ENCODE assay signal across 8 cellular contexts in genomic region chr17:79808763-79809529, GRCh38. TPM values are rescaled to one million over a fixed set of nuclear protein-coding genes. Genes with fewer than 3 reads are reported as not detected.
DNase-seq lines count a peak whose midpoint lies in the region; ATAC-seq, FAIRE-seq and TF ChIP-seq lines count a peak whose summit lies in the region.

No MANE protein-coding gene starts in this region.

- peak; percentile 97 for TF ChIP-seq RAD21 in neural cell (conservative IDR thresholded peaks at IDR 0.05)

- H2AFZ ChIP-seq in neural cell (ENCODE audit: low read depth, low read length) = no peak overlapping the region

- H3K4me2 ChIP-seq in neural cell (ENCODE audit: low read length) = peak overlapping the region; percentile 50

- TF ChIP-seq EP300 in neural cell (conservative IDR thresholded peaks at IDR 0.05; ENCODE audit: poor library complexity, severe bottlenecking) = no peak

- no peaks in the 10 kb centered on the region for H3K79me2 ChIP-seq in neural cell (replicated peaks; ENCODE audit: insufficient read depth, low read length)

- intact Hi-C loops in colonic mucosa (cut with DNase I) = loop anchor here (5.0 kb wide), 1 partner anchor 33 kb away; no protein-coding TSS in a partner anchor

- H3K9ac ChIP-seq in colonic mucosa (ENCODE audit: low read depth in 2 of 2, low read length in 2 of 2) = no peak overlapping the region
- peak overlapping the region; percentile 84 for H3K9ac ChIP-seq in neural cell (ENCODE audit: low read length)

- no peaks in the 10 kb centered on the region for H4K20me1 ChIP-seq in neural cell (ENCODE audit: insufficient read depth)

- H3K4me1 ChIP-seq in colonic mucosa = peaks cover 24% of the 10 kb centered on the region

- FAIRE-seq in GM19239 (lab: Jason Lieb, UNC) = no peak

- H3K9me2 ChIP-seq in neural cell (ENCODE audit: insufficient read depth, low read length) = no peaks in the 10 kb centered on the region

- H3K27ac ChIP-seq in colonic mucosa (no peak overlapping the region), neural cell (ENCODE audit: low read length) (peak overlapping the region; percentile 78)

- H3K36me3 ChIP-seq in colonic mucosa (no peaks in the 10 kb centered on the region), neural cell (ENCODE audit: insufficient read depth, low read length) (no peaks in the 10 kb centered on the region)

- no peaks in the 10 kb centered on the region for H3K9me3 ChIP-seq in colonic mucosa
- H3K9me3 ChIP-seq in neural cell (ENCODE audit: low read length) = no peaks in the 10 kb centered on the region

- TF ChIP-seq CTCF in AG10803 (conservative IDR thresholded peaks at IDR 0.05; ENCODE audit: low read length) (0 out of 2 replicates have a peak, but pooled peaks have one; percentile 8), GM12873 (IDR thresholded peaks at IDR 0.05; ENCODE audit: insufficient read depth, low read depth, low read length, missing control alignments) (peak; percentile 53), colonic mucosa (IDR thresholded peaks at IDR 0.05) (peak; percentile 28), neural cell (IDR thresholded peaks at IDR 0.05; ENCODE audit: poor library complexity, severe bottlenecking) (peak; percentile 96)

- peaks cover 12% of the 10 kb centered on the region for H3F3A ChIP-seq in neural cell (ENCODE audit: insufficient read depth, low read length, poor library complexity, severe bottlenecking)

- H3K4me3 ChIP-seq in AG10803 (ENCODE audit: low read length) = no peak overlapping the region
- H3K4me3 ChIP-seq in colonic mucosa = no peak overlapping the region
- peak overlapping the region; percentile 58 for H3K4me3 ChIP-seq in neural cell (ENCODE audit: low read length)

- ATAC-seq in HG02884 (IDR thresholded peaks at IDR 0.05; ENCODE audit: unreplicated experiment) = no peak

- DNase-seq in AG10803 (ENCODE audit: low read depth) (no peak), NCI-H748 treated with DMSO at 0.1 percent for 48 hours (lab: John Stamatoyannopoulos, UW) (peak; percentile 59), colonic mucosa (peak; percentile 61), GM19240 (ENCODE audit: insufficient read length, low spot score) (no peak), GM19239 (ENCODE audit: insufficient read length, low spot score) (no peak)

- peaks cover 78% of the 10 kb centered on the region for H3K27me3 ChIP-seq in colonic mucosa
- peaks cover 70% of the 10 kb centered on the region for H3K27me3 ChIP-seq in neural cell (ENCODE audit: insufficient read depth, low read depth, low read length)

TF ChIP-seq in neural cell, 6 proteins besides CTCF, POLR2A, EP300 and RAD21:
- TF ChIP-seq MXI1 (conservative IDR thresholded peaks at IDR 0.05; ENCODE audit: poor library complexity, severe bottlenecking) (peak; percentile 28), POLR2AphosphoS5 (IDR thresholded peaks at IDR 0.05) (peak; percentile 54), REST (IDR thresholded peaks at IDR 0.05; ENCODE audit: borderline replicate concordance) (peak; percentile 12), SMC3 (conservative IDR thresholded peaks at IDR 0.05; ENCODE audit: poor library complexity) (peak; percentile 88), TAF1 (IDR thresholded peaks at IDR 0.05; ENCODE audit: low read depth) (no peak), EZH2 (IDR thresholded peaks at IDR 0.05; ENCODE audit: borderline replicate concordance, insufficient read depth, low read length, poor library complexity, severe bottlenecking) (no peak)
TF ChIP-seq in neural cell: peak in this region for 4.

RNA-seq across cellular contexts. Expression of gene CBX8, which starts 12.1 kb away (rescaled TPM):
- 1 to 10 TPM; 5.0 to 8.1 TPM for total RNA-seq in colonic mucosa
- polyA plus RNA-seq in neural cell = 15.4 and 27.6 TPM in 2 replicates
- polyA minus RNA-seq in neural cell = 26.4 and 33.8 TPM in 2 replicates

RNA-seq across cellular contexts. Expression of gene CBX4, which starts 30.3 kb away (rescaled TPM):
- 10 to 100 TPM; 10.6 to 18.1 TPM for total RNA-seq in colonic mucosa
- 31.9 and 34.6 TPM in 2 replicates for polyA plus RNA-seq in neural cell
- polyA minus RNA-seq in neural cell = 43.3 and 45.8 TPM in 2 replicates

RNA-seq across cellular contexts. Expression of gene CBX2, which starts 31.0 kb away (rescaled TPM):
- 1 to 10 TPM; 2.1 to 4.0 TPM for total RNA-seq in colonic mucosa
- polyA plus RNA-seq in neural cell = 15.9 and 16.9 TPM in 2 replicates
- 27.1 and 28.5 TPM in 2 replicates for polyA minus RNA-seq in neural cell

Comparison
In these comparisons a context has a peak if more than half of its experiments do, and no peak if none do; other contexts are left out.
1. DNase-seq: peak in NCI-H748 treated with DMSO at 0.1 percent for 48 hours (single experiment) and colonic mucosa (single experiment); none in AG10803 (single experiment), GM19240 (single experiment) and GM19239 (single experiment).
2. CTCF ChIP-seq: peak in every context shown above with its lines; median percentile 96 in neural cell; 53 in GM12873; 28 in colonic mucosa; 8 in AG10803.